17 cellular contexts compared by ENCODE assay signal in the genomic region with DNA sequence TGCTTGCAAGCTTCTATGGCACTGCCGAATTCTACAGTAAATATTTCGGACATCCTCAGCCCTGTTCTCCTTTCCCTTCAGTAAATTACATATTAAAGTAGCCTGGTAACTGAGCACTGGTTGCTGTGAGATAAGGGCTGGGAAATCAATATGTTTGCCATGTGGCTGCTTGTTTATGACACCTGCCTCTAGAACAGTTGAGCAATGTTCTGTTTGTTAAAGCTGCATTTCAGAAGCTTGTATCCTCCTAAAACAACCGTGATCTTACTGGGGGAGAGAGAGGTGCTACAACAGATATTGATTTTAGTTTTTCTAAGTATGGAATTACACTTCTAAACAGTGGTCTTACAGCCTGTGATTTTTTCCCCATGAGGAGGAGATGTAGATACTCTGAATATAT. TPM values are rescaled to one million over a fixed set of nuclear protein-coding genes. Genes with fewer than 3 reads are reported as not detected.
DNase-seq lines count a peak whose midpoint lies in the region; ATAC-seq and TF ChIP-seq lines count a peak whose summit lies in the region.
"Had no signal": no experiment of that assay in that cellular context is flagged by ENCODE, and none has a peak within 500 bp of the region (broad histone marks: within the 10 kb centered on the region; RNA-seq: fewer than 3 reads in every experiment).

No MANE protein-coding gene starts in this region.

- peak overlapping the region; percentile 49 to 90 (median 82) for H3K27ac ChIP-seq in thyroid gland
- H3K27ac ChIP-seq: A549 had no signal

- ATAC-seq in HG02678 (IDR thresholded peaks at IDR 0.05; ENCODE audit: unreplicated experiment) = no peak
- ATAC-seq in GM19455 (IDR thresholded peaks at IDR 0.05; ENCODE audit: unreplicated experiment) = no peak
- ATAC-seq: A549 had no signal

- peaks cover 93% of the 10 kb centered on the region in 2 donors for H3K4me1 ChIP-seq in thyroid gland
- H3K4me1 ChIP-seq: A549 had no signal

- TF ChIP-seq CTCF in thyroid gland (IDR thresholded peaks at IDR 0.05) = no peak

- no peaks in the 10 kb centered on the region for H3K27me3 ChIP-seq in thyroid gland
- H3K27me3 ChIP-seq: Peyer's patch had no signal

- 73 to 80% methylated on average over 3 of the region's 3 CpGs for WGBS in thyroid gland, 2 donors

- no peak overlapping the region for H3K4me3 ChIP-seq in thyroid gland (replicated peaks in 1 of 3)
- H3K4me3 ChIP-seq: A549, Peyer's patch had no signal

- H3K9me3 ChIP-seq in thyroid gland = no peaks in the 10 kb centered on the region
- H3K9me3 ChIP-seq: A549, Peyer's patch had no signal

- intact Hi-C loops in thyroid gland (cut with DNase I) = no loop called here

- no peak for TF ChIP-seq POLR2A in thyroid gland (IDR thresholded peaks at IDR 0.05)

- peak; percentile 62 for DNase-seq in NCI-H748 (lab: John Stamatoyannopoulos, UW; ENCODE audit: unreplicated experiment)
- no peak for DNase-seq in NCI-H748 treated with DMSO at 0.1 percent for 48 hours (lab: John Stamatoyannopoulos, UW)
- DNase-seq in NCI-H510A (lab: John Stamatoyannopoulos, UW) = peak; percentile 44
- DNase-seq in iris pigment epithelial cell (ENCODE audit: low read depth) = peak; percentile 70
- no peak for DNase-seq in thyroid gland
- DNase-seq in HCEC 1CT = no peak
- DNase-seq: activated CD4-positive, CD25-positive, alpha-beta regulatory T cell; activated naive CD8-positive, alpha-beta T cell treated with anti-CD3 and anti-CD28 coated beads for 36 hours; cerebellar nuclear complex; GOT3; KBM-7; NCI-H2081 treated with DMSO at 0.1 percent for 48 hours; SW 1271 had no signal

- no peaks in the 10 kb centered on the region for H3K36me3 ChIP-seq in thyroid gland

RNA-seq across cellular contexts. Expression of gene ZBTB16, which starts 39.4 kb away (rescaled TPM):
- total RNA-seq in thyroid gland = 100 to 1,000 TPM; 157 to 385 (median 177) TPM

Comparison
In these comparisons a context has a peak if more than half of its experiments do, and no peak if none do; other contexts are left out.
1. DNase-seq: peak in NCI-H748 (single experiment), NCI-H510A (single experiment) and iris pigment epithelial cell (single experiment); none in NCI-H748 treated with DMSO at 0.1 percent for 48 hours (single experiment), thyroid gland (0 of 2) and HCEC 1CT (single experiment).